9 cellular contexts compared by ENCODE assay signal in genomic region chr6:134035823-134036296, GRCh38. TPM values are rescaled to one million over a fixed set of nuclear protein-coding genes. Genes with fewer than 3 reads are reported as not detected.
DNase-seq lines count a peak whose midpoint lies in the region; ATAC-seq and TF ChIP-seq lines count a peak whose summit lies in the region.
"Had no signal": no experiment of that assay in that cellular context is flagged by ENCODE, and none has a peak within 500 bp of the region (broad histone marks: within the 10 kb centered on the region; RNA-seq: fewer than 3 reads in every experiment).

No MANE protein-coding gene starts in this region.

- peaks cover 4% of the 10 kb centered on the region for H3K4me1 Mint-ChIP-seq in activated T-cell treated with anti-CD3 and anti-CD28 coated beads, Interleukin-2, amount 50 U/mL, for 4 hours (ENCODE audit: low read depth)
- peaks cover 30% of the 10 kb centered on the region for H3K4me1 Mint-ChIP-seq in nephron

- H3K4me1 ChIP-seq in aorta (ENCODE audit: control insufficient read depth in 1 of 2, insufficient read depth in 2 of 2, low read length in 2 of 2): peaks cover 0 to 2% of the 10 kb centered on the region in 2 donors

- H3K27me3 ChIP-seq in aorta (ENCODE audit: control insufficient read depth in 1 of 2, insufficient read depth in 2 of 2, low read length in 1 of 2): no peaks in the 10 kb centered on the region
- H3K27me3 ChIP-seq: BLaER1 had no signal

- no peak overlapping the region for H3K4me3 ChIP-seq in aorta (ENCODE audit: low read length in 2 of 2)
- H3K4me3 ChIP-seq: BLaER1 had no signal

- H3K36me3 Mint-ChIP-seq in activated T-cell treated with anti-CD3 and anti-CD28 coated beads, Interleukin-2, amount 50 U/mL, for 4 hours (ENCODE audit: insufficient read depth): no peaks in the 10 kb centered on the region
- H3K36me3 Mint-ChIP-seq in nephron (ENCODE audit: low read depth): no peaks in the 10 kb centered on the region

- no peak for DNase-seq in activated T-cell treated with anti-CD3 and anti-CD28 coated beads, Interleukin-2, amount 50 U/mL, for 4 hours
- DNase-seq in activated T-cell treated with anti-CD3 and anti-CD28 coated beads for 4 hours: no peak
- peak; percentile 66 to 82 for DNase-seq in NCI-H2081 (lab: John Stamatoyannopoulos, UW)
- peak; percentile 83 for DNase-seq in astrocyte of the hippocampus (ENCODE audit: low read depth, low spot score)
- DNase-seq in CD1c-positive myeloid dendritic cell (ENCODE audit: extremely low spot score): no peak
- no peak for DNase-seq in aorta
- no peak for DNase-seq in stimulated activated naive CD4-positive, alpha-beta T cell (lab: John Stamatoyannopoulos, UW)

- intact Hi-C loops in aorta (cut with DNase I): no loop called here

- TF ChIP-seq CTCF in nephron (IDR thresholded peaks at IDR 0.05; ENCODE audit: unreplicated experiment in 3 of 3): no peak

- H3K27me3 Mint-ChIP-seq in activated T-cell treated with anti-CD3 and anti-CD28 coated beads, Interleukin-2, amount 50 U/mL, for 4 hours (ENCODE audit: low read depth): no peaks in the 10 kb centered on the region
- H3K27me3 Mint-ChIP-seq in nephron (ENCODE audit: low read depth): no peaks in the 10 kb centered on the region

- H3K27ac ChIP-seq in aorta (ENCODE audit: low read depth in 1 of 2, low read length in 2 of 2): no peak overlapping the region
- H3K27ac ChIP-seq: BLaER1 had no signal

- H3K9me3 Mint-ChIP-seq in activated T-cell treated with anti-CD3 and anti-CD28 coated beads, Interleukin-2, amount 50 U/mL, for 4 hours: no peaks in the 10 kb centered on the region
- no peaks in the 10 kb centered on the region for H3K9me3 Mint-ChIP-seq in nephron

- peak; percentile 37 to 67 for ATAC-seq in activated T-cell treated with anti-CD3 and anti-CD28 coated beads, Interleukin-2, amount 50 U/mL, for 4 hours
- no peak for ATAC-seq in aorta (ENCODE audit: low FRiP score)

- no peaks in the 10 kb centered on the region for H3K9me3 ChIP-seq in aorta (ENCODE audit: control insufficient read depth, low read length)
- H3K9me3 ChIP-seq: BLaER1 had no signal

- peak overlapping the region; percentile 5 to 73 (median 6) for H3K27ac Mint-ChIP-seq in nephron

- H3K36me3 ChIP-seq in aorta (ENCODE audit: control insufficient read depth in 1 of 2, insufficient read depth in 2 of 2, low read length in 1 of 2): peaks cover 0 to 2% of the 10 kb centered on the region in 2 donors
- H3K36me3 ChIP-seq: BLaER1 had no signal

- H3K4me3 Mint-ChIP-seq in activated T-cell treated with anti-CD3 and anti-CD28 coated beads, Interleukin-2, amount 50 U/mL, for 4 hours: no peak overlapping the region
- no peak overlapping the region for H3K4me3 Mint-ChIP-seq in nephron

- WGBS in aorta, 2 donors: 54 to 64% methylated on average over 3 of the region's 3 CpGs

RNA-seq across cellular contexts. Expression of gene SLC2A12, which starts 16.6 kb away (rescaled TPM):
- not detected for total RNA-seq in activated T-cell treated with anti-CD3 and anti-CD28 coated beads, Interleukin-2, amount 50 U/mL, for 4 hours
- 1 to 10 TPM; 3.0 to 5.0 TPM for total RNA-seq in aorta
- polyA plus RNA-seq in aorta: 1 to 10 TPM; 1.8 to 3.2 TPM

Comparison
In these comparisons a context has a peak if more than half of its experiments do, and no peak if none do; other contexts are left out.
1. DNase-seq: peak in NCI-H2081 (2 of 2) and astrocyte of the hippocampus (single experiment); none in activated T-cell treated with anti-CD3 and anti-CD28 coated beads, Interleukin-2, amount 50 U/mL, for 4 hours (single experiment), activated T-cell treated with anti-CD3 and anti-CD28 coated beads for 4 hours (single experiment), CD1c-positive myeloid dendritic cell (single experiment), aorta (0 of 2) and stimulated activated naive CD4-positive, alpha-beta T cell (0 of 6).